Comparison of ENCODE assay signal across 8 cellular contexts in genomic region chr3:42067324-42067723, GRCh38. TPM values are rescaled to one million over a fixed set of nuclear protein-coding genes. Genes with fewer than 3 reads are reported as not detected.
DNase-seq lines count a peak whose midpoint lies in the region; ATAC-seq, FAIRE-seq and TF ChIP-seq lines count a peak whose summit lies in the region.

No MANE protein-coding gene starts in this region.

- H3K9ac ChIP-seq in endocrine pancreas (ENCODE audit: control insufficient read depth, insufficient read depth, low read length) = no peak overlapping the region

- H3K4me1 ChIP-seq in A549 = peaks cover 66% of the 10 kb centered on the region
- H3K4me1 ChIP-seq in endocrine pancreas (ENCODE audit: control insufficient read depth, insufficient read depth, low read length) = peaks cover 17% of the 10 kb centered on the region
- peaks cover 0 to 78% (median 74%) of the 10 kb centered on the region in 4 donors for H3K4me1 ChIP-seq in sigmoid colon

- intact Hi-C loops in sigmoid colon (cut with DNase I) = no loop called here

- POLR2A ChIA-PET in A549 (lab: Yijun Ruan, JAX) = no interaction called here

- H3K4me3 ChIP-seq in A549 (no peak overlapping the region), endocrine pancreas (ENCODE audit: control insufficient read depth, insufficient read depth, low read length) (peak overlapping the region; percentile 50), sigmoid colon (peak overlapping the region in 1 of 4 donors; percentile 6)

- no peak for TF ChIP-seq RAD21 in A549 (conservative IDR thresholded peaks at IDR 0.05 in 1 of 2, IDR thresholded peaks at IDR 0.05 in 1 of 2)

- ATAC-seq in A549 (no peak), GM19463 (IDR thresholded peaks at IDR 0.05; ENCODE audit: unreplicated experiment) (peak; percentile 76), HG03521 (IDR thresholded peaks at IDR 0.05; ENCODE audit: unreplicated experiment) (peak; percentile 81)

- H3K9me3 ChIP-seq in A549 = no peaks in the 10 kb centered on the region
- no peaks in the 10 kb centered on the region for H3K9me3 ChIP-seq in endocrine pancreas (ENCODE audit: control insufficient read depth, low read length)
- H3K9me3 ChIP-seq in sigmoid colon = no peaks in the 10 kb centered on the region

- TF ChIP-seq POLR2A in A549 (IDR thresholded peaks at IDR 0.05; ENCODE audit: low read length) = no peak
- no peak for TF ChIP-seq POLR2A in sigmoid colon (IDR thresholded peaks at IDR 0.05)

- H3K27me3 ChIP-seq in endocrine pancreas (ENCODE audit: control insufficient read depth, insufficient read depth, low read length) (no peaks in the 10 kb centered on the region), sigmoid colon (no peaks in the 10 kb centered on the region)

- no peak for FAIRE-seq in A549 (lab: Jason Lieb, UNC)

- DNase-seq in A549 (ENCODE audit: low read depth in 1 of 2, low spot score in 1 of 2) (no peak), sigmoid colon (no peak), NCI-H146 treated with DMSO at 0.1 percent for 48 hours (lab: John Stamatoyannopoulos, UW; ENCODE audit: unreplicated experiment) (no peak)
- DNase-seq in activated effector memory CD4-positive, alpha-beta T cell treated with anti-CD3 and anti-CD28 coated beads, Interleukin-2, amount 50 U/mL, for 16 hours = no peak
- no peak for DNase-seq in activated CD4-positive, CD25-positive, alpha-beta regulatory T cell treated with anti-CD3 and anti-CD28 coated beads, Interleukin-2, amount 50 U/mL, for 72 hours

- WGBS in A549 (ENCODE audit: missing lambda C conversion rate) = 74% methylated on average over 3 of the region's 3 CpGs
- 42 to 60% methylated on average over 3 of the region's 3 CpGs for WGBS in sigmoid colon, 2 donors

- H3K27ac ChIP-seq in A549 (peak overlapping the region in 1 of 2 experiments; percentile 7; a peak in 2 of 6 replicates), sigmoid colon (peak overlapping the region; percentile 67 to 93 (median 86))

- H3K4me2 ChIP-seq in A549 = peak overlapping the region; percentile 2; the same call in 1 of the 3 replicates

- TF ChIP-seq EP300 in A549 (IDR thresholded peaks at IDR 0.05) (no peak), sigmoid colon (IDR thresholded peaks at IDR 0.05) (no peak)

- H3K36me3 ChIP-seq in endocrine pancreas (ENCODE audit: control insufficient read depth, insufficient read depth, low read length) (no peaks in the 10 kb centered on the region), sigmoid colon (no peaks in the 10 kb centered on the region)

- TF ChIP-seq CTCF in A549 (IDR thresholded peaks at IDR 0.05) = no peak
- no peak for TF ChIP-seq CTCF in sigmoid colon (IDR thresholded peaks at IDR 0.05)

- CTCF ChIA-PET in A549 (lab: Yijun Ruan, JAX) = interaction anchor here (0.6 to 1.2 kb wide), 3 partner anchors 16 to 61 kb away, joined by 3 read pairs; no protein-coding TSS in a partner anchor

TF ChIP-seq in A549, 52 proteins besides CTCF, POLR2A, EP300 and RAD21:
- TF ChIP-seq HOXA7 (CRISPR knock-in tag; IDR thresholded peaks at IDR 0.05) (no peak), CBX8 (IDR thresholded peaks at IDR 0.05) (no peak), JUN (IDR thresholded peaks at IDR 0.05) (no peak), HMGXB4 (CRISPR knock-in tag; IDR thresholded peaks at IDR 0.05; ENCODE audit: borderline replicate concordance) (no peak), SMC3 (IDR thresholded peaks at IDR 0.05) (no peak), EHMT2 (IDR thresholded peaks at IDR 0.05; ENCODE audit: low read depth) (no peak), FOSL2 (IDR thresholded peaks at IDR 0.05) (no peak), FOSL2 (CRISPR knock-in tag; IDR thresholded peaks at IDR 0.05) (no peak), BHLHE40 (IDR thresholded peaks at IDR 0.05; ENCODE audit: low read depth, low read length) (no peak), POLR2AphosphoS2 (conservative IDR thresholded peaks at IDR 0.05; ENCODE audit: low read length) (no peak), JUNB (IDR thresholded peaks at IDR 0.05) (no peak), HOXB5 (CRISPR knock-in tag; IDR thresholded peaks at IDR 0.05) (no peak), RNF2 (IDR thresholded peaks at IDR 0.05; ENCODE audit: borderline replicate concordance, low read depth) (no peak), KDM5A (IDR thresholded peaks at IDR 0.05) (no peak), KDM1A (IDR thresholded peaks at IDR 0.05; ENCODE audit: low read depth) (no peak), EHF (CRISPR knock-in tag; IDR thresholded peaks at IDR 0.05) (no peak), RFX5 (IDR thresholded peaks at IDR 0.05) (no peak), ATOH8 (CRISPR knock-in tag; IDR thresholded peaks at IDR 0.05; ENCODE audit: low read depth) (no peak), BCL3 (IDR thresholded peaks at IDR 0.05) (no peak)

RNA-seq across cellular contexts. Expression of gene TRAK1, which starts 23.8 kb away (rescaled TPM):
- polyA plus RNA-seq in A549 (2011; rRNA removed) = 22.3 and 24.5 TPM in 2 replicates
- polyA plus RNA-seq in A549 (2012; cell fraction: cytosol; rRNA removed) = 10.9 and 11.9 TPM in 2 replicates
- polyA plus RNA-seq in A549 (2012; cell fraction: nucleus; rRNA removed) = 14.7 and 15.0 TPM in 2 replicates
- polyA plus RNA-seq in A549 (2017; fragmentation: RNase III; extraction: RNeasy Plus Mini Kit Qiagen cat#74134 plus additional on column Dnase treatment) = 10.3 to 12.9 TPM (median 12.2 TPM) in 3 replicates
- polyA minus RNA-seq in A549 (2011; rRNA and poly(A)+ RNA removed) = 31.7 and 35.0 TPM in 2 replicates
- 10 to 100 TPM; 17.6 to 42.7 (median 27.2) TPM for total RNA-seq in sigmoid colon
- 10 to 100 TPM; 31.8 to 39.5 (median 37.9) TPM for polyA plus RNA-seq in sigmoid colon

Comparison
In these comparisons a context has a peak if more than half of its experiments do, and no peak if none do; other contexts are left out.
1. ATAC-seq: peak in GM19463 (single experiment) and HG03521 (single experiment); none in A549 (0 of 2).